ENCODE assay signal across 1 cellular context in genomic region chr6:168554898-168555617, GRCh38.
TF ChIP-seq lines count a peak whose summit lies in the region.

No MANE protein-coding gene starts in this region.

TF ChIP-seq in GM23338, 12 proteins besides CTCF, POLR2A, EP300 and RAD21 (continued from another document):
- TF ChIP-seq, protein P1, sequence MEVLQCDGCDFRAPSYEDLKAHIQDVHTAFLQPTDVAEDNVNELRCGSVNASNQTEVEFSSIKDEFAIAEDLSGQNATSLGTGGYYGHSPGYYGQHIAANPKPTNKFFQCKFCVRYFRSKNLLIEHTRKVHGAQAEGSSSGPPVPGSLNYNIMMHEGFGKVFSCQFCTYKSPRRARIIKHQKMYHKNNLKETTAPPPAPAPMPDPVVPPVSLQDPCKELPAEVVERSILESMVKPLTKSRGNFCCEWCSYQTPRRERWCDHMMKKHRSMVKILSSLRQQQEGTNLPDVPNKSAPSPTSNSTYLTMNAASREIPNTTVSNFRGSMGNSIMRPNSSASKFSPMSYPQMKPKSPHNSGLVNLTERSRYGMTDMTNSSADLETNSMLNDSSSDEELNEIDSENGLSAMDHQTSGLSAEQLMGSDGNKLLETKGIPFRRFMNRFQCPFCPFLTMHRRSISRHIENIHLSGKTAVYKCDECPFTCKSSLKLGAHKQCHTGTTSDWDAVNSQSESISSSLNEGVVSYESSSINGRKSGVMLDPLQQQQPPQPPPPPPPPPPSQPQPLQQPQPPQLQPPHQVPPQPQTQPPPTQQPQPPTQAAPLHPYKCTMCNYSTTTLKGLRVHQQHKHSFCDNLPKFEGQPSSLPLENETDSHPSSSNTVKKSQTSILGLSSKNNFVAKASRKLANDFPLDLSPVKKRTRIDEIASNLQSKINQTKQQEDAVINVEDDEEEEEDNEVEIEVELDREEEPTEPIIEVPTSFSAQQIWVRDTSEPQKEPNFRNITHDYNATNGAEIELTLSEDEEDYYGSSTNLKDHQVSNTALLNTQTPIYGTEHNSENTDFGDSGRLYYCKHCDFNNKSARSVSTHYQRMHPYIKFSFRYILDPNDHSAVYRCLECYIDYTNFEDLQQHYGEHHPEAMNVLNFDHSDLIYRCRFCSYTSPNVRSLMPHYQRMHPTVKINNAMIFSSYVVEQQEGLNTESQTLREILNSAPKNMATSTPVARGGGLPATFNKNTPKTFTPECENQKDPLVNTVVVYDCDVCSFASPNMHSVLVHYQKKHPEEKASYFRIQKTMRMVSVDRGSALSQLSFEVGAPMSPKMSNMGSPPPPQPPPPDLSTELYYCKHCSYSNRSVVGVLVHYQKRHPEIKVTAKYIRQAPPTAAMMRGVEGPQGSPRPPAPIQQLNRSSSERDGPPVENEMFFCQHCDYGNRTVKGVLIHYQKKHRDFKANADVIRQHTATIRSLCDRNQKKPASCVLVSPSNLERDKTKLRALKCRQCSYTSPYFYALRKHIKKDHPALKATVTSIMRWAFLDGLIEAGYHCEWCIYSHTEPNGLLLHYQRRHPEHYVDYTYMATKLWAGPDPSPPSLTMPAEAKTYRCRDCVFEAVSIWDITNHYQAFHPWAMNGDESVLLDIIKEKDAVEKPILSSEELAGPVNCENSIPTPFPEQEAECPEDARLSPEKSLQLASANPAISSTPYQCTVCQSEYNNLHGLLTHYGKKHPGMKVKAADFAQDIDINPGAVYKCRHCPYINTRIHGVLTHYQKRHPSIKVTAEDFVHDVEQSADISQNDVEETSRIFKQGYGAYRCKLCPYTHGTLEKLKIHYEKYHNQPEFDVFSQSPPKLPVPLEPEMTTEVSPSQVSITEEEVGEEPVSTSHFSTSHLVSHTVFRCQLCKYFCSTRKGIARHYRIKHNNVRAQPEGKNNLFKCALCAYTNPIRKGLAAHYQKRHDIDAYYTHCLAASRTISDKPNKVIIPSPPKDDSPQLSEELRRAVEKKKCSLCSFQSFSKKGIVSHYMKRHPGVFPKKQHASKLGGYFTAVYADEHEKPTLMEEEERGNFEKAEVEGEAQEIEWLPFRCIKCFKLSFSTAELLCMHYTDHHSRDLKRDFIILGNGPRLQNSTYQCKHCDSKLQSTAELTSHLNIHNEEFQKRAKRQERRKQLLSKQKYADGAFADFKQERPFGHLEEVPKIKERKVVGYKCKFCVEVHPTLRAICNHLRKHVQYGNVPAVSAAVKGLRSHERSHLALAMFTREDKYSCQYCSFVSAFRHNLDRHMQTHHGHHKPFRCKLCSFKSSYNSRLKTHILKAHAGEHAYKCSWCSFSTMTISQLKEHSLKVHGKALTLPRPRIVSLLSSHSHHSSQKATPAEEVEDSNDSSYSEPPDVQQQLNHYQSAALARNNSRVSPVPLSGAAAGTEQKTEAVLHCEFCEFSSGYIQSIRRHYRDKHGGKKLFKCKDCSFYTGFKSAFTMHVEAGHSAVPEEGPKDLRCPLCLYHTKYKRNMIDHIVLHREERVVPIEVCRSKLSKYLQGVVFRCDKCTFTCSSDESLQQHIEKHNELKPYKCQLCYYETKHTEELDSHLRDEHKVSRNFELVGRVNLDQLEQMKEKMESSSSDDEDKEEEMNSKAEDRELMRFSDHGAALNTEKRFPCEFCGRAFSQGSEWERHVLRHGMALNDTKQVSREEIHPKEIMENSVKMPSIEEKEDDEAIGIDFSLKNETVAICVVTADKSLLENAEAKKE (CRISPR knock-in tag; IDR thresholded peaks at IDR 0.05): no peak
- TF ChIP-seq EZH2 (IDR thresholded peaks at IDR 0.05; ENCODE audit: low read depth, unreplicated experiment): no peak
- TF ChIP-seq POLR2AphosphoS5 (IDR thresholded peaks at IDR 0.05; ENCODE audit: low read depth): no peak
- TF ChIP-seq JUNB (IDR thresholded peaks at IDR 0.05; ENCODE audit: unreplicated experiment): no peak
- TF ChIP-seq STAT1 (IDR thresholded peaks at IDR 0.05; ENCODE audit: unreplicated experiment): no peak
